ENCODE assay signal across 18 cellular contexts in the genomic region with DNA sequence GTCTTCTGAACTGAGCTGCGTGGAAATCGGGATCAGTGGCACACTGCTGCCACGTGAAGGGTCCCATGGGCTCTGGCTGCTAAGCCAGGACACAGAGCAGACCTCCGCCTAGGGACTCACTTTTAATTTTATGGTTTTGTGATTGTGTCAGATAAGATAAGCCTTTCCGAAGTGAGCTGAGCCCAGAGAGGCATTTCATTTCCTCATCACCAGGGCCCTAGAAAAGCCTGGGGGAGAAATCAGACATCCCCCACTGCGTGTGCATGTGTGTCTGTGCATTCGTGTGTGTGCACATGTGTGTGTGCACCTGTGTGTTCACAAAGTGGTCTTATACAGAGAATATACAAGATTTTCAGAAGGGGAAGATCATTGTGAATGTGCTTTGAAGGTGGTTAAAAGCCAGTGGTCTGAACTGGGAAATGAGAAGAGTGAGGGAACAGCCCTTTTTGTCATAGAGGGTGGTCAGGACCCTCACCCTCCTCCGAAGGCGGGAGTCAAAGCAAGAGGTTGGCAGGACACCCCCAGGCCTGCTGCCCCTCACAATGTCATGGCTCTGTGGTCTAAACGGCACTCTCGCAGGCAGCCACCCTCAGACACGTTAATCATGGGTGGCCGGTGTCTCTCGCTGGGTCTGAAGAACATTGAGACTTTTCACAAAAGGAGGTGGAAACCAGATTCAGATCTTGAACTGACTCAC.
"Had no signal": no experiment of that assay in that cellular context is flagged by ENCODE, and none has a peak within 500 bp of the region (broad histone marks: within the 10 kb centered on the region; RNA-seq: fewer than 3 reads in every experiment).

No MANE protein-coding gene starts in this region.

- H3K36me3 Mint-ChIP-seq: activated naive CD4-positive, alpha-beta T cell treated with anti-CD3 and anti-CD28 coated beads, Interleukin-2, amount 50 U/mL, for 72 hours; immature natural killer cell; memory B cell; naive thymus-derived CD4-positive, alpha-beta T cell; stimulated activated memory B cell treated with anti-CD40 and anti-IgM and Interleukin-4, amounts not matched to agents 10 μg/mL and 1 μg/mL and 100 μg/mL, for 72 hours had no signal

- ATAC-seq: activated naive CD4-positive, alpha-beta T cell treated with anti-CD3 and anti-CD28 coated beads, Interleukin-2, amount 50 U/mL, for 72 hours; gastroesophageal sphincter; heart left ventricle; naive thymus-derived CD4-positive, alpha-beta T cell; pancreas; stimulated activated memory B cell treated with anti-CD40 and anti-IgM and Interleukin-4, amounts not matched to agents 10 μg/mL and 1 μg/mL and 100 μg/mL, for 72 hours had no signal

- H3K4me3 Mint-ChIP-seq: immature natural killer cell; memory B cell; naive thymus-derived CD4-positive, alpha-beta T cell; stimulated activated memory B cell treated with anti-CD40 and anti-IgM and Interleukin-4, amounts not matched to agents 10 μg/mL and 1 μg/mL and 100 μg/mL, for 72 hours had no signal

- H3K27ac Mint-ChIP-seq: activated naive CD4-positive, alpha-beta T cell treated with anti-CD3 and anti-CD28 coated beads, Interleukin-2, amount 50 U/mL, for 72 hours; immature natural killer cell; memory B cell; naive thymus-derived CD4-positive, alpha-beta T cell; stimulated activated memory B cell treated with anti-CD40 and anti-IgM and Interleukin-4, amounts not matched to agents 10 μg/mL and 1 μg/mL and 100 μg/mL, for 72 hours had no signal

- H3K27ac ChIP-seq: adrenal gland, esophagus muscularis mucosa, gastroesophageal sphincter, heart left ventricle, pancreas, sigmoid colon, spleen, thoracic aorta had no signal

- H3K4me1 ChIP-seq: adrenal gland, esophagus muscularis mucosa, gastroesophageal sphincter, heart left ventricle, pancreas, sigmoid colon, spleen had no signal

- DNase-seq: activated CD4-positive, alpha-beta T cell treated with anti-CD3 and anti-CD28 coated beads, Interleukin-2, amount 50 U/mL, for 4 hours; activated gamma-delta T cell; adrenal gland; dermis blood vessel endothelial cell; effector memory CD4-positive, alpha-beta T cell; heart left ventricle; immature natural killer cell; naive thymus-derived CD4-positive, alpha-beta T cell; pancreas; sigmoid colon; spleen; stimulated activated CD4-positive, alpha-beta T cell treated with anti-CD3 and anti-CD28 coated beads, Interleukin-4, amount 100 ng/mL, for 4 hours had no signal

- H3K4me1 Mint-ChIP-seq: naive thymus-derived CD4-positive, alpha-beta T cell; stimulated activated memory B cell treated with anti-CD40 and anti-IgM and Interleukin-4, amounts not matched to agents 10 μg/mL and 1 μg/mL and 100 μg/mL, for 72 hours had no signal

- H3K27me3 Mint-ChIP-seq: stimulated activated memory B cell treated with anti-CD40 and anti-IgM and Interleukin-4, amounts not matched to agents 10 μg/mL and 1 μg/mL and 100 μg/mL, for 72 hours had no signal

- H3K27me3 ChIP-seq: adrenal gland, esophagus muscularis mucosa, pancreas, sigmoid colon had no signal

- H3K9me3 Mint-ChIP-seq: immature natural killer cell had no signal

- H3K36me3 ChIP-seq: adrenal gland, esophagus muscularis mucosa, gastroesophageal sphincter, heart left ventricle, pancreas, sigmoid colon, spleen, thoracic aorta had no signal

- H3K9me3 ChIP-seq: adrenal gland, esophagus muscularis mucosa, gastroesophageal sphincter, heart left ventricle, pancreas, sigmoid colon, spleen, thoracic aorta had no signal

- H3K4me3 ChIP-seq: adrenal gland, esophagus muscularis mucosa, gastroesophageal sphincter, heart left ventricle, pancreas, sigmoid colon, spleen, thoracic aorta had no signal
